In the genomic region with DNA sequence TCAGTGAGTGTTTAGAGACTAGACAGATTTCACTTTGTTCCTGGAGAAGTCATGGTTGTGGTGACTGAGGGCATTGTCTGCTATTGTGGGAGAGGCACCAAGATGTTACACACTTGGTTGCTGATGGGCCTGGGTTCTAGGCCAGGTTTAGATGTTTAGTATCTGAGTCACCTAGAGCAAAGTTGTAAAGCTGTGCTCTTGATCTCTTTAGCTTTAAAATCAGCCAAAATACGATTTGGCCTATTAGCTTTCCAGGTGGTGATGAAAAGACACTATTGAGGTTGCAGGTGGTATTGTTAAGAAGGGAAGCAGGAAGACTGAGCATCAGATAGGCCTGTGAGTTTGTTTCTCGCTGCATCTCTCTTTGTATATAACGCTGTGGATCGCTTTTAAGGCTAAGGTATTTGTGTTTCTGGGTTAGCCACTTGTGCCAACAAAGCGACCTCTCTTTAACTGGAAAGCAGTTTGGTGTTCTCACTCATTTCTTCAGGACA, we compare ENCODE assay signal across 10 cellular contexts. TPM values are rescaled to one million over a fixed set of nuclear protein-coding genes. Genes with fewer than 3 reads are reported as not detected.
DNase-seq lines count a peak whose midpoint lies in the region; ATAC-seq and TF ChIP-seq lines count a peak whose summit lies in the region.
"Had no signal": no experiment of that assay in that cellular context is flagged by ENCODE, and none has a peak within 500 bp of the region (broad histone marks: within the 10 kb centered on the region; RNA-seq: fewer than 3 reads in every experiment).

No MANE protein-coding gene starts in this region.

- H3K27ac ChIP-seq in H9 (ENCODE audit: insufficient read length, low read depth, low read length) (no peak overlapping the region), right cardiac atrium (ENCODE audit: low read length) (peak overlapping the region; percentile 58), endodermal cell (ENCODE audit: low read depth, low read length) (no peak overlapping the region)
- H3K27ac ChIP-seq: ovary had no signal

- no peak overlapping the region for H3K23ac ChIP-seq in H9 (ENCODE audit: insufficient read length, low read depth, low read length)

- no peak overlapping the region for H2BK20ac ChIP-seq in H9 (ENCODE audit: low read depth, low read length, poor library complexity, severe bottlenecking)

- no peak overlapping the region for H3K14ac ChIP-seq in H9 (ENCODE audit: insufficient read depth, low read length)

- DNase-seq in H9 (no peak), amniotic epithelial cell (ENCODE audit: low read depth) (peak; percentile 56), right cardiac atrium (no peak), endodermal cell (no peak), iPS-NIHi7 (ENCODE audit: extremely low spot score) (no peak)
- no peak for DNase-seq in stimulated activated effector memory CD8-positive, alpha-beta T cell treated with anti-CD3 and anti-CD28 coated beads, Interleukin-12 subunit alpha, Interleukin-12 subunit beta, amount 100 ng/mL, for 72 hours (ENCODE audit: low spot score in 2 of 2)
- no peak for DNase-seq in stimulated activated CD4-positive, alpha-beta T cell treated with anti-CD3 and anti-CD28 coated beads, Interleukin-4, amount 100 ng/mL, for 1 hour
- no peak for DNase-seq in activated effector memory CD4-positive, alpha-beta T cell treated with Interleukin-2 at 50 U/mL for 16 hours
- DNase-seq: activated CD4-positive, alpha-beta T cell treated with anti-CD3 and anti-CD28 coated beads, Interleukin-2, amount 10 ng/mL, durations not matched to agents 7 days and 5 days; ovary had no signal

- H3K27me3 Mint-ChIP-seq in H9 (ENCODE audit: low read depth) (no peaks in the 10 kb centered on the region; the same call in 1 of the 2 replicates), endodermal cell (ENCODE audit: insufficient read depth) (no peaks in the 10 kb centered on the region)

- H3K9me3 ChIP-seq in H9 (ENCODE audit: control insufficient read depth, low read depth, low read length) (no peaks in the 10 kb centered on the region), right cardiac atrium (ENCODE audit: control insufficient read depth, low read length) (no peaks in the 10 kb centered on the region), endodermal cell (ENCODE audit: control insufficient read depth, low read length) (no peaks in the 10 kb centered on the region)
- H3K9me3 ChIP-seq: ovary had no signal

- H2BK15ac ChIP-seq in H9 (ENCODE audit: low read depth, low read length): no peak overlapping the region

- H3K4me1 Mint-ChIP-seq in H9 (peaks cover 27 to 36% of the 10 kb centered on the region in 2 experiments), endodermal cell (peaks cover 29% of the 10 kb centered on the region)
- peaks cover 62% of the 10 kb centered on the region for H3K4me1 Mint-ChIP-seq in stimulated activated effector memory CD8-positive, alpha-beta T cell treated with anti-CD3 and anti-CD28 coated beads, Interleukin-12 subunit alpha, Interleukin-12 subunit beta, amount 100 ng/mL, for 72 hours

- H4K5ac ChIP-seq in H9 (ENCODE audit: insufficient read length, low read depth, low read length): no peak overlapping the region

- no peaks in the 10 kb centered on the region for H3K79me1 ChIP-seq in H9 (ENCODE audit: insufficient read depth, low read depth, low read length, poor library complexity, severe bottlenecking)

- H3K4me1 ChIP-seq in H9 (ENCODE audit: insufficient read depth, low read length) (no peaks in the 10 kb centered on the region; the same call in 1 of the 2 replicates), right cardiac atrium (ENCODE audit: control insufficient read depth, insufficient read depth, low read length) (peaks cover 12% of the 10 kb centered on the region), endodermal cell (ENCODE audit: control insufficient read depth, insufficient read depth, low read length) (peaks cover 4% of the 10 kb centered on the region)

- ATAC-seq in right cardiac atrium: peak in 1 of 2 donors; percentile 58
- ATAC-seq in stimulated activated effector memory CD8-positive, alpha-beta T cell treated with anti-CD3 and anti-CD28 coated beads, Interleukin-12 subunit alpha, Interleukin-12 subunit beta, amount 100 ng/mL, for 72 hours: peak; percentile 34

- WGBS in H9 (ENCODE audit: extremely low coverage, insufficient read length, low lambda C conversion rate): no CpG with 5 or more reads among the region's 5 CpGs
- WGBS in right cardiac atrium: 87% methylated on average over 5 of the region's 5 CpGs
- 86 to 92% methylated on average over 4 to 5 of the region's 5 CpGs for WGBS in endodermal cell (ENCODE audit: insufficient coverage in 1 of 2, insufficient read length in 1 of 2), 2 experiments

- H3K4me2 ChIP-seq in H9 (ENCODE audit: insufficient read depth, insufficient read length, low read length): no peak overlapping the region

- no peak overlapping the region for H3K4ac ChIP-seq in H9 (ENCODE audit: low read depth, low read length)

- TF ChIP-seq CTCF in H9 (conservative IDR thresholded peaks at IDR 0.05): no peak
- TF ChIP-seq CTCF in endodermal cell (conservative IDR thresholded peaks at IDR 0.05): no peak

- H2AK5ac ChIP-seq in H9 (ENCODE audit: insufficient read length, low read length): no peak overlapping the region

- no peak overlapping the region for H2BK12ac ChIP-seq in H9 (ENCODE audit: insufficient read length, low read depth, low read length)

- H3K4me3 ChIP-seq in right cardiac atrium (ENCODE audit: low read length) (no peak overlapping the region), endodermal cell (ENCODE audit: low read length) (no peak overlapping the region)
- H3K4me3 ChIP-seq: ovary had no signal

- peak overlapping the region in 2 of 3 experiments; percentile 2 to 52; a peak in 2 of 7 replicates for H3K27ac Mint-ChIP-seq in H9
- H3K27ac Mint-ChIP-seq in stimulated activated effector memory CD8-positive, alpha-beta T cell treated with anti-CD3 and anti-CD28 coated beads, Interleukin-12 subunit alpha, Interleukin-12 subunit beta, amount 100 ng/mL, for 72 hours: peak overlapping the region; percentile 40
- H3K27ac Mint-ChIP-seq in endodermal cell: no peak overlapping the region
- H3K27ac Mint-ChIP-seq: activated CD4-positive, alpha-beta T cell treated with anti-CD3 and anti-CD28 coated beads, Interleukin-2, amount 10 ng/mL, durations not matched to agents 7 days and 5 days had no signal

- H3K36me3 Mint-ChIP-seq in H9 (ENCODE audit: insufficient read depth in 1 of 3, low read depth in 3 of 3) (peaks cover 6 to 9% (median 7%) of the 10 kb centered on the region in 3 experiments; a peak in 6 of 7 replicates), endodermal cell (ENCODE audit: low read depth) (peaks cover 7% of the 10 kb centered on the region)
- no peaks in the 10 kb centered on the region for H3K36me3 Mint-ChIP-seq in stimulated activated effector memory CD8-positive, alpha-beta T cell treated with anti-CD3 and anti-CD28 coated beads, Interleukin-12 subunit alpha, Interleukin-12 subunit beta, amount 100 ng/mL, for 72 hours

- no peak overlapping the region for H2AFZ ChIP-seq in H9 (ENCODE audit: low read length)

- H2BK5ac ChIP-seq in H9 (ENCODE audit: insufficient read length, low read length): no peak overlapping the region

- H3K4me3 Mint-ChIP-seq in H9: no peak overlapping the region
- H3K4me3 Mint-ChIP-seq in stimulated activated effector memory CD8-positive, alpha-beta T cell treated with anti-CD3 and anti-CD28 coated beads, Interleukin-12 subunit alpha, Interleukin-12 subunit beta, amount 100 ng/mL, for 72 hours: no peak overlapping the region
- no peak overlapping the region for H3K4me3 Mint-ChIP-seq in endodermal cell
- H3K4me3 Mint-ChIP-seq: activated CD4-positive, alpha-beta T cell treated with anti-CD3 and anti-CD28 coated beads, Interleukin-2, amount 10 ng/mL, durations not matched to agents 7 days and 5 days had no signal

- H3K9me3 Mint-ChIP-seq in H9: peaks cover 2 to 6% of the 10 kb centered on the region in 2 experiments; a peak in 4 of 5 replicates
- peaks cover 3% of the 10 kb centered on the region for H3K9me3 Mint-ChIP-seq in stimulated activated effector memory CD8-positive, alpha-beta T cell treated with anti-CD3 and anti-CD28 coated beads, Interleukin-12 subunit alpha, Interleukin-12 subunit beta, amount 100 ng/mL, for 72 hours
- H3K9me3 Mint-ChIP-seq in endodermal cell: peaks cover 9% of the 10 kb centered on the region

- no peak overlapping the region for H3K56ac ChIP-seq in H9 (ENCODE audit: insufficient read length, low read depth, low read length)

- no peak overlapping the region for H3K9ac ChIP-seq in H9 (ENCODE audit: extremely low read depth, insufficient read length, low read length)
- no peak overlapping the region for H3K9ac ChIP-seq in endodermal cell (ENCODE audit: extremely low read depth, low read length, poor library complexity, severe bottlenecking)

- no peak overlapping the region for H2BK120ac ChIP-seq in H9 (ENCODE audit: low read depth, low read length, poor library complexity, severe bottlenecking)

- peaks cover 2% of the 10 kb centered on the region; the same call in 1 of the 2 replicates for H3K79me2 ChIP-seq in H9 (ENCODE audit: insufficient read depth, low read length)

- H3K36me3 ChIP-seq in endodermal cell (ENCODE audit: control insufficient read depth, insufficient read depth, low read length): no peaks in the 10 kb centered on the region
- H3K36me3 ChIP-seq: ovary had no signal

- H3T11ph ChIP-seq in H9 (ENCODE audit: low read length): no peak overlapping the region

- intact Hi-C loops in right cardiac atrium (cut with DNase I): loop anchor here in 1 of 4 donors (2.0 kb wide), 1 partner anchor 17 kb away; no protein-coding TSS in a partner anchor

- no peak overlapping the region for H4K91ac ChIP-seq in H9 (ENCODE audit: insufficient read length, low read depth, low read length)

- H4K8ac ChIP-seq in H9 (replicated peaks; ENCODE audit: insufficient read length, low read depth, low read length): no peak overlapping the region

- no peak overlapping the region for H3K18ac ChIP-seq in H9 (ENCODE audit: insufficient read length, low read depth, low read length)

- H4K20me1 ChIP-seq in H9 (ENCODE audit: control insufficient read depth, insufficient read depth, insufficient read length): no peaks in the 10 kb centered on the region

- H3K27me3 ChIP-seq in H9 (ENCODE audit: insufficient read depth, low read length): no peaks in the 10 kb centered on the region
- no peaks in the 10 kb centered on the region for H3K27me3 ChIP-seq in right cardiac atrium (ENCODE audit: control insufficient read depth, insufficient read depth)
- no peaks in the 10 kb centered on the region for H3K27me3 ChIP-seq in endodermal cell (ENCODE audit: control insufficient read depth, insufficient read depth, low read length, poor library complexity, severe bottlenecking)
- H3K27me3 ChIP-seq: ovary had no signal

- no peaks in the 10 kb centered on the region for H3K23me2 ChIP-seq in H9 (ENCODE audit: insufficient read length, low read depth, low read length, poor library complexity, severe bottlenecking)

RNA-seq across cellular contexts. Expression of a gene that starts 48.6 kb away (rescaled TPM):
- total RNA-seq in H9 (2021) (21.7 and 22.1 TPM in 2 replicates), right cardiac atrium (10 to 100 TPM; 33.2 to 50.0 (median 39.8) TPM), endodermal cell (10 to 100 TPM; 16.4 to 20.3 TPM)
- 16.4 TPM for polyA plus RNA-seq in right cardiac atrium
- polyA plus RNA-seq in endodermal cell (2013, experiment 1 of 2): 15.0 TPM
- polyA plus RNA-seq in endodermal cell (2013, experiment 2 of 2): 14.8 TPM
